In the genomic region with DNA sequence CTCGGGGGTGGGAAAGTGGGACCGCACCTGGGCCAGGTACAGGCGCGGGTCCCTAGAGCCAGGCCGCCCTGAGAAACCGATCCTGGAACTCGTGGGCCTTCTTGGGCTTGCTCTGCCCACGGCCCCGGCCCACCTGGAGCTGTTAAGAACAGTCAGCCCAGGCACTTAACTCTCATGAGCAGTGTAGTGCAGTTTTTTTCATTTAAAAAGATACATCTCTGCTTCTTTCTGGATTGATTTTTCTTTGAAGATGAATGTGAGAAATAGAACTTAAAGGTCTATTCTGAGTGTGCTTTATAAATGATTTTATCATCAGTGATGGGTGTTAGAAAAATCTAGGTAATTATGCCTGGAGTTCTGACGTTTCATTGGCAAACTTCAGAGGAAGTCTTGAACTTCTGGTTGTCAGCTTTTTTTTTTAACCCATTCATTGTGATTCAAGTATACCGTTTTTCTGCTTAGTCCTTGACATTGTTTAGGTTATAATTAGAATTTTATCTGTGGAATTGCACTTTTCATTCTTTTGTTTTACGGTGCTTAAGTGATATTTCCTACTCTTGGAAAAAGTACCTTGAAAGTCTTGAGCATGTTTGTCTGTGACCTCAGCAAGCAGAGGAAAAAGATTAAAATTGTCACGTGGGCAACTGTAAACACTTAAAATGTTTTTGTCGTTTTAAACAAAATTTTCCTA, we compare ENCODE assay signal across 8 cellular contexts. TPM values are rescaled to one million over a fixed set of nuclear protein-coding genes. Genes with fewer than 3 reads are reported as not detected.
A peak's percentile ranks its signal among the peaks of the same experiment; 100 is the strongest.
DNase-seq lines count a peak whose midpoint lies in the region; ATAC-seq and TF ChIP-seq lines count a peak whose summit lies in the region.

No MANE protein-coding gene starts in this region.

- ATAC-seq in GM18909 (IDR thresholded peaks at IDR 0.05; ENCODE audit: poor library complexity, unreplicated experiment) (peak; percentile 16), HG03378 (IDR thresholded peaks at IDR 0.05; ENCODE audit: unreplicated experiment) (peak; percentile 10), right lobe of liver (no peak)
- peak; percentile 6 to 12 for ATAC-seq in activated naive CD4-positive, alpha-beta T cell treated with anti-CD3 and anti-CD28 coated beads, Interleukin-2, amount 50 U/mL, for 72 hours

- H3K27ac ChIP-seq in right lobe of liver, result no peak overlapping the region
- H3K27ac ChIP-seq in uterus, result no peak overlapping the region

- H3K4me1 ChIP-seq in right lobe of liver (peaks cover 0 to 7% (median 3%) of the 10 kb centered on the region in 4 donors), uterus (peaks cover 0 to 5% of the 10 kb centered on the region in 2 donors)

- DNase-seq in AG10803 (ENCODE audit: low read depth), result no peak
- DNase-seq in activated naive CD4-positive, alpha-beta T cell treated with anti-CD3 and anti-CD28 coated beads, Interleukin-2, amount 50 U/mL, for 72 hours (ENCODE audit: low spot score in 2 of 2), result no peak
- DNase-seq in right lobe of liver, result no peak
- no peak for DNase-seq in uterus
- no peak for DNase-seq in ecto neural progenitor cell (ENCODE audit: low spot score)
- DNase-seq in NCI-H748 treated with DMSO at 0.1 percent for 48 hours (lab: John Stamatoyannopoulos, UW), result no peak

- peak overlapping the region; percentile 74 for H3K4me3 ChIP-seq in AG10803 (ENCODE audit: low read length)
- H3K4me3 ChIP-seq in right lobe of liver, result peak overlapping the region; percentile 43 to 59 (median 51)
- peak overlapping the region; percentile 44 to 61 for H3K4me3 ChIP-seq in uterus

- peak overlapping the region; percentile 97 for H3K27ac Mint-ChIP-seq in activated naive CD4-positive, alpha-beta T cell treated with anti-CD3 and anti-CD28 coated beads, Interleukin-2, amount 50 U/mL, for 72 hours

- TF ChIP-seq POLR2A in right lobe of liver (IDR thresholded peaks at IDR 0.05), result no peak
- no peak for TF ChIP-seq POLR2A in uterus (IDR thresholded peaks at IDR 0.05)

- H3K9me3 ChIP-seq in right lobe of liver, result no peaks in the 10 kb centered on the region
- H3K9me3 ChIP-seq in uterus, result no peaks in the 10 kb centered on the region

- H3K36me3 ChIP-seq in right lobe of liver, result no peaks in the 10 kb centered on the region
- H3K36me3 ChIP-seq in uterus, result no peaks in the 10 kb centered on the region

- intact Hi-C loops in right lobe of liver (cut with DNase I) (no loop called here), uterus (cut with DNase I; ENCODE audit: low total_unique reads) (no loop called here)

- H3K9me3 Mint-ChIP-seq in activated naive CD4-positive, alpha-beta T cell treated with anti-CD3 and anti-CD28 coated beads, Interleukin-2, amount 50 U/mL, for 72 hours, result no peaks in the 10 kb centered on the region

- TF ChIP-seq CTCF in AG10803 (conservative IDR thresholded peaks at IDR 0.05; ENCODE audit: low read length), result no peak
- no peak for TF ChIP-seq CTCF in right lobe of liver (IDR thresholded peaks at IDR 0.05)
- TF ChIP-seq CTCF in uterus (IDR thresholded peaks at IDR 0.05), result no peak

- 2% methylated on average over 11 of the region's 14 CpGs for WGBS in right lobe of liver (ENCODE audit: insufficient coverage, low coverage, low lambda C conversion rate, missing lambda C conversion rate)

- H3K27me3 ChIP-seq in right lobe of liver, result peaks cover 0 to 3% of the 10 kb centered on the region in 2 donors
- H3K27me3 ChIP-seq in uterus, result no peaks in the 10 kb centered on the region

- H3K36me3 Mint-ChIP-seq in activated naive CD4-positive, alpha-beta T cell treated with anti-CD3 and anti-CD28 coated beads, Interleukin-2, amount 50 U/mL, for 72 hours, result peaks cover 30 to 43% of the 10 kb centered on the region in 2 donors

RNA-seq across cellular contexts. Expression of gene CDK1, which starts 0.8 kb away (rescaled TPM):
- 100 to 1,000 TPM; 121 to 233 TPM for total RNA-seq in activated naive CD4-positive, alpha-beta T cell treated with anti-CD3 and anti-CD28 coated beads, Interleukin-2, amount 50 U/mL, for 72 hours
- total RNA-seq in right lobe of liver, result 1 to 10 TPM in 5 of 6 experiments, not detected in 1; 1.2 to 3.6 (median 3.0) TPM
- 10 to 100 TPM in 1 of 4 donors, 1 to 10 TPM in 1, not detected in 2; 3.5 to 98.9 TPM for total RNA-seq in uterus

Comparison
In these comparisons a context has a peak if more than half of its experiments do, and no peak if none do; other contexts are left out.
1. ATAC-seq: peak in GM18909 (single experiment), HG03378 (single experiment) and activated naive CD4-positive, alpha-beta T cell treated with anti-CD3 and anti-CD28 coated beads, Interleukin-2, amount 50 U/mL, for 72 hours (2 of 2); none in right lobe of liver (0 of 4).
2. Peak in every context shown above with its lines, with median percentiles within 50 percentile points of each other: H3K4me3 ChIP-seq.